Comparison of ENCODE assay signal across 1 cellular context in the genomic region with DNA sequence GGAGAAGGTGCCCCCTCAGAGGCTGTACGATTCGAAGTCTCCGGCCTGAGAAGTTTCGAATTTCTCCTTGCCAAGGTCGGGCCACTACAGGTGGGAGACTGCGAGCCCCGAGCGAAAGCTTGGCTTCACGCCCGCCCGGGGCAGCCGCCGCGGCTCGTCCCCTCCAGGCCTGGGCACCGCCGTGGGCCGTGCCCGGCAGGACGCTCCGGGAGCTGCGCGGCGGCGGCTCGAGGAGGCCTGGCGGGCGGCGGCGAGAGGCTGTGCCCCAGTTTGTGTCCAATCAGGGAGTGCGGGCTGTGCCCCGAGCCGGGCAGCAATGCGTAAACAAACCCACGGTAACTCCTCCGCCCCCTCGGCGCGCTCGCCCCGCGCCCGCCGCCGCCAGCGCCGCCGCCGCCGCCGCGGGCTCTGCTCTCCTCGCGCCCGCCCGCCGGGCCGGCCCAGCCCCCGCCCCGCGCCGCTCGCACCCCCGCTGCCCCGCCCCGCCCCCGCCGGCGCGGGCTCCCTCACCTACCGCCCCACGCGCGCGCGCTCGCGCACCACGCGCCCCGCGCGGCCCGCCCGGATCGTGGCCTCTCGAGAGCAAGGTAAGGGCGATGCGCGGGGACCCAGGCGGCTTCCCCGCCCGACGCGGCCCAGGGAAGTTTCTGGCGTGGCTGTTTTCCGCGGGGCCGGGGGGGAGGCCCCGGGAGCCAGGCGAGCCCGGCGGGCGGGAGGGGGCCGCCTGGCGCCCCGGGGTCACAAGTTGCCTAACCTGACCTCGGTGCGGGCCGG.
TF ChIP-seq lines count a peak whose summit lies in the region.

No MANE protein-coding gene starts in this region.

TF ChIP-seq in GM12878, 131 proteins besides CTCF, POLR2A, EP300 and RAD21 (continued from another document):
- TF ChIP-seq, protein P1, sequence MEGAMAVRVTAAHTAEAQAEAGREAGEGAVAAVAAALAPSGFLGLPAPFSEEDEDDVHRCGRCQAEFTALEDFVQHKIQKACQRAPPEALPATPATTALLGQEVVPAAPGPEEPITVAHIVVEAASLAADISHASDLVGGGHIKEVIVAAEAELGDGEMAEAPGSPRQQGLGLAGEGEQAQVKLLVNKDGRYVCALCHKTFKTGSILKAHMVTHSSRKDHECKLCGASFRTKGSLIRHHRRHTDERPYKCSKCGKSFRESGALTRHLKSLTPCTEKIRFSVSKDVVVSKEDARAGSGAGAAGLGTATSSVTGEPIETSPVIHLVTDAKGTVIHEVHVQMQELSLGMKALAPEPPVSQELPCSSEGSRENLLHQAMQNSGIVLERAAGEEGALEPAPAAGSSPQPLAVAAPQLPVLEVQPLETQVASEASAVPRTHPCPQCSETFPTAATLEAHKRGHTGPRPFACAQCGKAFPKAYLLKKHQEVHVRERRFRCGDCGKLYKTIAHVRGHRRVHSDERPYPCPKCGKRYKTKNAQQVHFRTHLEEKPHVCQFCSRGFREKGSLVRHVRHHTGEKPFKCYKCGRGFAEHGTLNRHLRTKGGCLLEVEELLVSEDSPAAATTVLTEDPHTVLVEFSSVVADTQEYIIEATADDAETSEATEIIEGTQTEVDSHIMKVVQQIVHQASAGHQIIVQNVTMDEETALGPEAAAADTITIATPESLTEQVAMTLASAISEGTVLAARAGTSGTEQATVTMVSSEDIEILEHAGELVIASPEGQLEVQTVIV (IDR thresholded peaks at IDR 0.05; ENCODE audit: borderline replicate concordance, partially characterized antibody) = no peak
- TF ChIP-seq IKZF1 (conservative IDR thresholded peaks at IDR 0.05) (peak; percentile 63), RELA (IDR thresholded peaks at IDR 0.05; ENCODE audit: borderline replicate concordance, partially characterized antibody) (peak; percentile 29), DPF2 (IDR thresholded peaks at IDR 0.05) (peak; percentile 65), LARP7 (IDR thresholded peaks at IDR 0.05) (peak; percentile 28; the same call in 1 of the 2 replicates), BRCA1 (IDR thresholded peaks at IDR 0.05; ENCODE audit: low read depth, low read length) (no peak), NR2F1 (conservative IDR thresholded peaks at IDR 0.05) (peak; percentile 87), NFXL1 (IDR thresholded peaks at IDR 0.05; ENCODE audit: borderline replicate concordance) (0 out of 2 replicates have a peak, but pooled peaks have one; percentile 23)
- TF ChIP-seq, protein P2, sequence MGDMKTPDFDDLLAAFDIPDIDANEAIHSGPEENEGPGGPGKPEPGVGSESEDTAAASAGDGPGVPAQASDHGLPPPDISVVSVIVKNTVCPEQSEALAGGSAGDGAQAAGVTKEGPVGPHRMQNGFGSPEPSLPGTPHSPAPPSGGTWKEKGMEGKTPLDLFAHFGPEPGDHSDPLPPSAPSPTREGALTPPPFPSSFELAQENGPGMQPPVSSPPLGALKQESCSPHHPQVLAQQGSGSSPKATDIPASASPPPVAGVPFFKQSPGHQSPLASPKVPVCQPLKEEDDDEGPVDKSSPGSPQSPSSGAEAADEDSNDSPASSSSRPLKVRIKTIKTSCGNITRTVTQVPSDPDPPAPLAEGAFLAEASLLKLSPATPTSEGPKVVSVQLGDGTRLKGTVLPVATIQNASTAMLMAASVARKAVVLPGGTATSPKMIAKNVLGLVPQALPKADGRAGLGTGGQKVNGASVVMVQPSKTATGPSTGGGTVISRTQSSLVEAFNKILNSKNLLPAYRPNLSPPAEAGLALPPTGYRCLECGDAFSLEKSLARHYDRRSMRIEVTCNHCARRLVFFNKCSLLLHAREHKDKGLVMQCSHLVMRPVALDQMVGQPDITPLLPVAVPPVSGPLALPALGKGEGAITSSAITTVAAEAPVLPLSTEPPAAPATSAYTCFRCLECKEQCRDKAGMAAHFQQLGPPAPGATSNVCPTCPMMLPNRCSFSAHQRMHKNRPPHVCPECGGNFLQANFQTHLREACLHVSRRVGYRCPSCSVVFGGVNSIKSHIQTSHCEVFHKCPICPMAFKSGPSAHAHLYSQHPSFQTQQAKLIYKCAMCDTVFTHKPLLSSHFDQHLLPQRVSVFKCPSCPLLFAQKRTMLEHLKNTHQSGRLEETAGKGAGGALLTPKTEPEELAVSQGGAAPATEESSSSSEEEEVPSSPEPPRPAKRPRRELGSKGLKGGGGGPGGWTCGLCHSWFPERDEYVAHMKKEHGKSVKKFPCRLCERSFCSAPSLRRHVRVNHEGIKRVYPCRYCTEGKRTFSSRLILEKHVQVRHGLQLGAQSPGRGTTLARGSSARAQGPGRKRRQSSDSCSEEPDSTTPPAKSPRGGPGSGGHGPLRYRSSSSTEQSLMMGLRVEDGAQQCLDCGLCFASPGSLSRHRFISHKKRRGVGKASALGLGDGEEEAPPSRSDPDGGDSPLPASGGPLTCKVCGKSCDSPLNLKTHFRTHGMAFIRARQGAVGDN (IDR thresholded peaks at IDR 0.05) = peak; percentile 42
- TF ChIP-seq, protein P3, sequence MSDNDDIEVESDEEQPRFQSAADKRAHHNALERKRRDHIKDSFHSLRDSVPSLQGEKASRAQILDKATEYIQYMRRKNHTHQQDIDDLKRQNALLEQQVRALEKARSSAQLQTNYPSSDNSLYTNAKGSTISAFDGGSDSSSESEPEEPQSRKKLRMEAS (IDR thresholded peaks at IDR 0.05; ENCODE audit: low read depth, low read length) = no peak; the same call in 1 of the 2 replicates
- TF ChIP-seq, protein P4, sequence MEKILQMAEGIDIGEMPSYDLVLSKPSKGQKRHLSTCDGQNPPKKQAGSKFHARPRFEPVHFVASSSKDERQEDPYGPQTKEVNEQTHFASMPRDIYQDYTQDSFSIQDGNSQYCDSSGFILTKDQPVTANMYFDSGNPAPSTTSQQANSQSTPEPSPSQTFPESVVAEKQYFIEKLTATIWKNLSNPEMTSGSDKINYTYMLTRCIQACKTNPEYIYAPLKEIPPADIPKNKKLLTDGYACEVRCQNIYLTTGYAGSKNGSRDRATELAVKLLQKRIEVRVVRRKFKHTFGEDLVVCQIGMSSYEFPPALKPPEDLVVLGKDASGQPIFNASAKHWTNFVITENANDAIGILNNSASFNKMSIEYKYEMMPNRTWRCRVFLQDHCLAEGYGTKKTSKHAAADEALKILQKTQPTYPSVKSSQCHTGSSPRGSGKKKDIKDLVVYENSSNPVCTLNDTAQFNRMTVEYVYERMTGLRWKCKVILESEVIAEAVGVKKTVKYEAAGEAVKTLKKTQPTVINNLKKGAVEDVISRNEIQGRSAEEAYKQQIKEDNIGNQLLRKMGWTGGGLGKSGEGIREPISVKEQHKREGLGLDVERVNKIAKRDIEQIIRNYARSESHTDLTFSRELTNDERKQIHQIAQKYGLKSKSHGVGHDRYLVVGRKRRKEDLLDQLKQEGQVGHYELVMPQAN (conservative IDR thresholded peaks at IDR 0.05) = peak; percentile 44; the same call in 1 of the 2 replicates
- TF ChIP-seq, protein P5, sequence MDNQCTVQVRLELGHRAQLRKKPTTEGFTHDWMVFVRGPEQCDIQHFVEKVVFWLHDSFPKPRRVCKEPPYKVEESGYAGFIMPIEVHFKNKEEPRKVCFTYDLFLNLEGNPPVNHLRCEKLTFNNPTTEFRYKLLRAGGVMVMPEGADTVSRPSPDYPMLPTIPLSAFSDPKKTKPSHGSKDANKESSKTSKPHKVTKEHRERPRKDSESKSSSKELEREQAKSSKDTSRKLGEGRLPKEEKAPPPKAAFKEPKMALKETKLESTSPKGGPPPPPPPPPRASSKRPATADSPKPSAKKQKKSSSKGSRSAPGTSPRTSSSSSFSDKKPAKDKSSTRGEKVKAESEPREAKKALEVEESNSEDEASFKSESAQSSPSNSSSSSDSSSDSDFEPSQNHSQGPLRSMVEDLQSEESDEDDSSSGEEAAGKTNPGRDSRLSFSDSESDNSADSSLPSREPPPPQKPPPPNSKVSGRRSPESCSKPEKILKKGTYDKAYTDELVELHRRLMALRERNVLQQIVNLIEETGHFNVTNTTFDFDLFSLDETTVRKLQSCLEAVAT (IDR thresholded peaks at IDR 0.05) = no peak
